In genomic region chr5:36403601-36404311, GRCh38 we compare ENCODE assay signal across 12 cellular contexts.
DNase-seq lines count a peak whose midpoint lies in the region; ATAC-seq and TF ChIP-seq lines count a peak whose summit lies in the region.
"Had no signal": no experiment of that assay in that cellular context is flagged by ENCODE, and none has a peak within 500 bp of the region (broad histone marks: within the 10 kb centered on the region; RNA-seq: fewer than 3 reads in every experiment).

No MANE protein-coding gene starts in this region.

- H4K20me1 ChIP-seq in OCI-LY3 (ENCODE audit: insufficient read depth, low read length), result no peaks in the 10 kb centered on the region

- H3K4me3 Mint-ChIP-seq in effector memory CD8-positive, alpha-beta T cell, result no peak overlapping the region
- H3K4me3 Mint-ChIP-seq: activated T-helper 1 cell treated with anti-CD3 and anti-CD28 coated beads, Interleukin-12 subunit alpha, Interleukin-12 subunit beta, Interleukin-2, Interleukin-4 antibody, amounts not matched to agents 30 ng/mL and 10 ng/mL and 1 ng/mL, durations not matched to agents 14 hours and 24 hours and 36 hours; H9 had no signal

- no peaks in the 10 kb centered on the region for H3K4me1 Mint-ChIP-seq in effector memory CD8-positive, alpha-beta T cell (ENCODE audit: low read depth in 2 of 2)

- intact Hi-C loops in sciatic nerve (cut with DNase I), result no loop called here

- H3K4me2 ChIP-seq in OCI-LY3 (ENCODE audit: low read length), result peak overlapping the region; percentile 30

- ATAC-seq in sciatic nerve (peak; percentile 88), GM19324 (IDR thresholded peaks at IDR 0.05; ENCODE audit: low FRiP score, unreplicated experiment) (no peak)
- ATAC-seq in effector memory CD8-positive, alpha-beta T cell (replicated peaks), result no peak

- H3K4me3 ChIP-seq in OCI-LY3 (ENCODE audit: low read length) (no peak overlapping the region), foreskin fibroblast (ENCODE audit: low read depth in 1 of 2, low read length in 2 of 2) (peak overlapping the region in 1 of 2 donors; percentile 11)

- no peaks in the 10 kb centered on the region for H3K27me3 ChIP-seq in OCI-LY3 (ENCODE audit: low read depth, low read length)

- no peak overlapping the region for H2AFZ ChIP-seq in OCI-LY3 (ENCODE audit: low read depth, low read length)
- H2AFZ ChIP-seq: parathyroid adenoma had no signal

- no peak overlapping the region for H3K27ac Mint-ChIP-seq in effector memory CD8-positive, alpha-beta T cell
- H3K27ac Mint-ChIP-seq: activated T-helper 1 cell treated with anti-CD3 and anti-CD28 coated beads, Interleukin-12 subunit alpha, Interleukin-12 subunit beta, Interleukin-2, Interleukin-4 antibody, amounts not matched to agents 30 ng/mL and 10 ng/mL and 1 ng/mL, durations not matched to agents 14 hours and 24 hours and 36 hours; H9 had no signal

- H3K27ac ChIP-seq in OCI-LY3 (ENCODE audit: low read length), result no peak overlapping the region
- H3K27ac ChIP-seq: parathyroid adenoma had no signal

- H3K36me3 Mint-ChIP-seq in effector memory CD8-positive, alpha-beta T cell (ENCODE audit: insufficient read depth), result no peaks in the 10 kb centered on the region

- H3K9me3 Mint-ChIP-seq in effector memory CD8-positive, alpha-beta T cell, result no peaks in the 10 kb centered on the region
- H3K9me3 Mint-ChIP-seq: activated T-helper 1 cell treated with anti-CD3 and anti-CD28 coated beads, Interleukin-12 subunit alpha, Interleukin-12 subunit beta, Interleukin-2, Interleukin-4 antibody, amounts not matched to agents 30 ng/mL and 10 ng/mL and 1 ng/mL, durations not matched to agents 14 hours and 24 hours and 36 hours; H9 had no signal

- H3K36me3 ChIP-seq in OCI-LY3 (replicated peaks; ENCODE audit: low read depth, low read length), result no peaks in the 10 kb centered on the region

- H3K9ac ChIP-seq in OCI-LY3 (ENCODE audit: low read length), result no peak overlapping the region
- H3K9ac ChIP-seq: parathyroid adenoma had no signal

- H3K9me3 ChIP-seq in OCI-LY3 (ENCODE audit: insufficient read depth, low read length), result no peaks in the 10 kb centered on the region

- peaks cover 15% of the 10 kb centered on the region for H3K4me1 ChIP-seq in OCI-LY3 (ENCODE audit: low read length)
- H3K4me1 ChIP-seq: parathyroid adenoma had no signal

- DNase-seq in EL, result peak; percentile 95
- DNase-seq in foreskin fibroblast, result peak; percentile 94 to 96
- DNase-seq in sciatic nerve (ENCODE audit: low spot score), result no peak
- no peak for DNase-seq in DMS79 (lab: John Stamatoyannopoulos, UW)
- no peak for DNase-seq in superior temporal gyrus (ENCODE audit: extremely low spot score)
- DNase-seq in effector memory CD8-positive, alpha-beta T cell, result no peak
- DNase-seq: erythroblast, H9 had no signal

- TF ChIP-seq CTCF in OCI-LY3 (IDR thresholded peaks at IDR 0.05; ENCODE audit: low read depth, low read length) (no peak), foreskin fibroblast (IDR thresholded peaks at IDR 0.05; ENCODE audit: low read depth, low read length) (no peak)

- no peaks in the 10 kb centered on the region for H3K79me2 ChIP-seq in OCI-LY3 (ENCODE audit: low read length)
- H3K79me2 ChIP-seq: parathyroid adenoma had no signal

- H3K27me3 Mint-ChIP-seq in effector memory CD8-positive, alpha-beta T cell, result peaks cover 26 to 28% of the 10 kb centered on the region in 2 donors

Comparison
In these comparisons a context has a peak if more than half of its experiments do, and no peak if none do; other contexts are left out.
1. DNase-seq: peak in EL (single experiment) and foreskin fibroblast (2 of 2); none in sciatic nerve (single experiment), DMS79 (single experiment), superior temporal gyrus (single experiment) and effector memory CD8-positive, alpha-beta T cell (0 of 3).